16 cellular contexts compared by ENCODE assay signal in genomic region chr5:5544094-5544663, GRCh38.
A peak's percentile ranks its signal among the peaks of the same experiment; 100 is the strongest.
DNase-seq lines count a peak whose midpoint lies in the region; ATAC-seq and TF ChIP-seq lines count a peak whose summit lies in the region.
"Had no signal": no experiment of that assay in that cellular context is flagged by ENCODE, and none has a peak within 500 bp of the region (broad histone marks: within the 10 kb centered on the region; RNA-seq: fewer than 3 reads in every experiment).

No MANE protein-coding gene starts in this region.

- TF ChIP-seq CTCF in lower lobe of right lung (IDR thresholded peaks at IDR 0.05) = no peak

- H3K27ac Mint-ChIP-seq in activated naive CD4-positive, alpha-beta T cell treated with anti-CD3 and anti-CD28 coated beads for 36 hours = no peak overlapping the region
- H3K27ac Mint-ChIP-seq: CD4-positive, alpha-beta T cell had no signal

- no peaks in the 10 kb centered on the region for H3K79me2 ChIP-seq in mesendoderm (ENCODE audit: control insufficient read depth, insufficient read depth, low read length)

- H3K18ac ChIP-seq in mesendoderm (ENCODE audit: low read length) = no peak overlapping the region

- H2AK5ac ChIP-seq in mesendoderm (ENCODE audit: low read length) = no peak overlapping the region

- peak; percentile 77 to 85 for ATAC-seq in lower lobe of right lung

- no peak overlapping the region for H3K23ac ChIP-seq in mesendoderm (ENCODE audit: low read length)

- H3K4me1 Mint-ChIP-seq in activated naive CD4-positive, alpha-beta T cell treated with anti-CD3 and anti-CD28 coated beads for 36 hours (ENCODE audit: low read depth) = no peaks in the 10 kb centered on the region

- DNase-seq in DMS153 (lab: John Stamatoyannopoulos, UW) (peak; percentile 52), DMS153 treated with DMSO at 0.1 percent for 48 hours (lab: John Stamatoyannopoulos, UW; ENCODE audit: unreplicated experiment) (no peak), NCI-H2029 (lab: John Stamatoyannopoulos, UW) (peak; percentile 97), NCI-H524 (lab: John Stamatoyannopoulos, UW) (peak; percentile 42 to 86), lower lobe of right lung (no peak), AG08395 (ENCODE audit: low spot score) (no peak), mesendoderm (no peak)
- no peak for DNase-seq in activated naive CD4-positive, alpha-beta T cell treated with anti-CD3 and anti-CD28 coated beads for 36 hours
- DNase-seq: BE2C; CD4-positive, alpha-beta T cell; H7; NCI-H146; NCI-H2227 treated with DMSO at 0.1 percent for 48 hours; OCI-M1; SHP77 treated with DMSO at 0.1 percent for 48 hours had no signal

- H3K9me3 Mint-ChIP-seq in activated naive CD4-positive, alpha-beta T cell treated with anti-CD3 and anti-CD28 coated beads for 36 hours = no peaks in the 10 kb centered on the region

- H3K56ac ChIP-seq in mesendoderm (ENCODE audit: low read length) = no peak overlapping the region

- H3K4ac ChIP-seq in mesendoderm (ENCODE audit: low read depth, low read length) = no peak overlapping the region

- peaks cover 18% of the 10 kb centered on the region for H3K27me3 Mint-ChIP-seq in activated naive CD4-positive, alpha-beta T cell treated with anti-CD3 and anti-CD28 coated beads for 36 hours (ENCODE audit: low read depth)

- H3K4me3 Mint-ChIP-seq in activated naive CD4-positive, alpha-beta T cell treated with anti-CD3 and anti-CD28 coated beads for 36 hours = no peak overlapping the region
- H3K4me3 Mint-ChIP-seq: CD4-positive, alpha-beta T cell had no signal

- H3K27ac ChIP-seq in lower lobe of right lung = no peak overlapping the region
- no peak overlapping the region for H3K27ac ChIP-seq in mesendoderm (ENCODE audit: low read depth, low read length)
- H3K27ac ChIP-seq: 22Rv1 had no signal

- H3K36me3 ChIP-seq in lower lobe of right lung (no peaks in the 10 kb centered on the region), mesendoderm (ENCODE audit: control insufficient read depth, insufficient read depth, low read length) (no peaks in the 10 kb centered on the region)
- H3K36me3 ChIP-seq: BE2C had no signal

- no peak overlapping the region for H4K8ac ChIP-seq in mesendoderm (ENCODE audit: low read depth, low read length)

- H3K9ac ChIP-seq in mesendoderm (ENCODE audit: low read length) = no peak overlapping the region

- H3K4me1 ChIP-seq in lower lobe of right lung = no peaks in the 10 kb centered on the region
- no peaks in the 10 kb centered on the region for H3K4me1 ChIP-seq in mesendoderm (ENCODE audit: control insufficient read depth, low read depth, low read length)

- no peaks in the 10 kb centered on the region for H3K27me3 ChIP-seq in lower lobe of right lung (ENCODE audit: low read depth)
- no peaks in the 10 kb centered on the region for H3K27me3 ChIP-seq in mesendoderm (ENCODE audit: insufficient read depth, low read length, poor library complexity)
- H3K27me3 ChIP-seq: BE2C had no signal

- no peak overlapping the region for H2BK5ac ChIP-seq in mesendoderm (ENCODE audit: low read length)

- no peaks in the 10 kb centered on the region for H3K9me3 ChIP-seq in lower lobe of right lung

- H4K5ac ChIP-seq in mesendoderm (ENCODE audit: low read length) = no peak overlapping the region

- CTCF ChIA-PET in activated naive CD4-positive, alpha-beta T cell treated with anti-CD3 and anti-CD28 coated beads for 36 hours (lab: Charles Lee) = interaction anchor here (0.7 kb wide), 1 partner anchor 335 kb away, joined by 3 read pairs; no protein-coding TSS in a partner anchor

- intact Hi-C loops in lower lobe of right lung (cut with DNase I) = no loop called here
- intact Hi-C loops in activated naive CD4-positive, alpha-beta T cell treated with anti-CD3 and anti-CD28 coated beads for 36 hours (cut with micrococcal nuclease) = no loop called here

- H2BK120ac ChIP-seq in mesendoderm (ENCODE audit: low read depth, low read length) = no peak overlapping the region

- no peak overlapping the region for H3K4me2 ChIP-seq in mesendoderm (ENCODE audit: low read length)

- no CpG with 5 or more reads among the region's 8 CpGs for WGBS in mesendoderm (ENCODE audit: extremely low coverage, insufficient coverage, low lambda C conversion rate)

- no peaks in the 10 kb centered on the region for H3K79me1 ChIP-seq in mesendoderm (ENCODE audit: low read length)

- H2BK15ac ChIP-seq in mesendoderm (replicated peaks; ENCODE audit: low read depth) = no peak overlapping the region

- no peak overlapping the region for H3K4me3 ChIP-seq in lower lobe of right lung
- H3K4me3 ChIP-seq in mesendoderm (ENCODE audit: low read length) = no peak overlapping the region

- no peaks in the 10 kb centered on the region for H3K36me3 Mint-ChIP-seq in activated naive CD4-positive, alpha-beta T cell treated with anti-CD3 and anti-CD28 coated beads for 36 hours (ENCODE audit: low read depth)

Comparison
In these comparisons a context has a peak if more than half of its experiments do, and no peak if none do; other contexts are left out.
1. DNase-seq: peak in DMS153 (single experiment), NCI-H2029 (single experiment) and NCI-H524 (2 of 2); none in DMS153 treated with DMSO at 0.1 percent for 48 hours (single experiment), lower lobe of right lung (single experiment), AG08395 (single experiment), mesendoderm (single experiment) and activated naive CD4-positive, alpha-beta T cell treated with anti-CD3 and anti-CD28 coated beads for 36 hours (single experiment).